ENCODE assay signal across 27 cellular contexts in genomic region chr16:75311383-75311938, GRCh38.
DNase-seq lines count a peak whose midpoint lies in the region; ATAC-seq and TF ChIP-seq lines count a peak whose summit lies in the region.
"Had no signal": no experiment of that assay in that cellular context is flagged by ENCODE, and none has a peak within 500 bp of the region (broad histone marks: within the 10 kb centered on the region; RNA-seq: fewer than 3 reads in every experiment).

No MANE protein-coding gene starts in this region.

- no peaks in the 10 kb centered on the region for H3K36me3 ChIP-seq in ascending aorta
- H3K36me3 ChIP-seq: cardiac muscle cell had no signal

- peaks cover 5 to 20% of the 10 kb centered on the region in 2 donors for H3K4me1 ChIP-seq in ascending aorta

- peak overlapping the region; percentile 49 to 75 for H3K27ac ChIP-seq in ascending aorta
- peak overlapping the region; percentile 12 for H3K27ac ChIP-seq in temporal lobe (ENCODE audit: low read depth, low read length)
- H3K27ac ChIP-seq: cardiac muscle cell, WERI-Rb-1 had no signal

- intact Hi-C loops in ascending aorta (cut with DNase I): no loop called here

- DNase-seq in GM03348 (ENCODE audit: low spot score): peak; percentile 62
- DNase-seq in ascending aorta (ENCODE audit: low spot score in 2 of 2): no peak
- peak; percentile 60 for DNase-seq in fibroblast of peridontal ligament (ENCODE audit: extremely low read depth)
- no peak for DNase-seq in stimulated activated CD4-positive, alpha-beta T cell treated with anti-CD3 and anti-CD28 coated beads, Interleukin-4, amount 100 ng/mL, for 24 hours
- no peak for DNase-seq in SK-N-DZ (ENCODE audit: low spot score)
- no peak for DNase-seq in NCI-H345 treated with DMSO at 0.1 percent for 48 hours (lab: John Stamatoyannopoulos, UW; ENCODE audit: unreplicated experiment)
- DNase-seq: activated CD4-positive, alpha-beta T cell treated with anti-CD3 and anti-CD28 coated beads, Interleukin-2, amount 50 U/mL, for 1 hour; activated naive CD4-positive, alpha-beta T cell treated with anti-CD3 and anti-CD28 coated beads, Interleukin-2, amount 10 ng/mL, durations not matched to agents 7 days and 5 days; amygdala; C1 segment of cervical spinal cord; DND-41; glutamatergic neuron; natural killer cell; NCI-H1048; NCI-H187; NCI-H2171; NCI-H524 treated with DMSO at 0.1 percent for 48 hours; occipital lobe; SHP77; stimulated activated CD8-positive, alpha-beta memory T cell treated with anti-CD3 and anti-CD28 coated beads, Interleukin-4, amount 100 ng/mL, for 48 hours; SW 1271; T-helper 9 cell; WERI-Rb-1 had no signal

- no peak for ATAC-seq in HG03342 (IDR thresholded peaks at IDR 0.05; ENCODE audit: unreplicated experiment)
- ATAC-seq: GM23338, natural killer cell had no signal

- no peaks in the 10 kb centered on the region for H3K9me3 ChIP-seq in ascending aorta

- H3K4me3 ChIP-seq in ascending aorta: no peak overlapping the region
- H3K4me3 ChIP-seq: cardiac muscle cell, GM23338 had no signal

- no peak for TF ChIP-seq CTCF in ascending aorta (IDR thresholded peaks at IDR 0.05)

- H3K27me3 ChIP-seq in ascending aorta: no peaks in the 10 kb centered on the region
- H3K27me3 ChIP-seq: cardiac muscle cell had no signal

Comparison
In these comparisons a context has a peak if more than half of its experiments do, and no peak if none do; other contexts are left out.
1. DNase-seq: peak in GM03348 (single experiment) and fibroblast of peridontal ligament (single experiment); none in ascending aorta (0 of 2), stimulated activated CD4-positive, alpha-beta T cell treated with anti-CD3 and anti-CD28 coated beads, Interleukin-4, amount 100 ng/mL, for 24 hours (single experiment), SK-N-DZ (single experiment) and NCI-H345 treated with DMSO at 0.1 percent for 48 hours (single experiment).